Comparison of ENCODE assay signal across 22 cellular contexts in the genomic region with DNA sequence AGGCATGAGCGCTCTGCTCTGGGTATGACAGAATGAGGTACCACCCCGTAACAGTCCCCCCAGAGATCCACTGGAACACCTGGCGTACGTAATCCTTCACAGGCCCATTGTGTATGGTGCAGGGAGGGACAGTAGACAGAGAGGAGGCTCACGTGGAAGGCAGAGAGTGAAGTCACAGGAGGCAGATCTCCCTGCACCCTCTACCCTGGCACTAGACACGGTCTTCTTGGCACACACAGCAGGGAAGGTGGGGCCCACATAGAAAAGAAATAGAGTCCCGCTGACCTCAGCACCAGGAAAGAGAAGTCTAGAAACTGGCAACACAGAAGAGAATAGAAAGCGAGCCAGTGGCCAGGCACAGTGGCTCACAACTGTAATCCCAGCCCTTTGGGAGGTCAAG.
"Had no signal": no experiment of that assay in that cellular context is flagged by ENCODE, and none has a peak within 500 bp of the region (broad histone marks: within the 10 kb centered on the region; RNA-seq: fewer than 3 reads in every experiment).

No MANE protein-coding gene starts in this region.

- H3K4me3 Mint-ChIP-seq: activated naive CD4-positive, alpha-beta T cell treated with anti-CD3 and anti-CD28 coated beads, Interleukin-2, amount 10 ng/mL, durations not matched to agents 7 days and 5 days; activated naive CD8-positive, alpha-beta T cell treated with anti-CD3 and anti-CD28 coated beads, Interleukin-2, amount 50 U/mL, for 24 hours; endodermal cell had no signal

- H3K4me1 Mint-ChIP-seq: endodermal cell had no signal

- H3K4me3 ChIP-seq: colonic mucosa, vagina had no signal

- ATAC-seq: activated CD4-positive, CD25-positive, alpha-beta regulatory T cell treated with anti-CD3 and anti-CD28 coated beads, Interleukin-2, amount 50 U/mL, for 24 hours; activated naive CD8-positive, alpha-beta T cell treated with anti-CD3 and anti-CD28 coated beads, Interleukin-2, amount 50 U/mL, for 24 hours; foreskin keratinocyte; left lobe of liver; naive thymus-derived CD8-positive, alpha-beta T cell had no signal

- H2AFZ ChIP-seq: parathyroid adenoma had no signal

- H3K9me3 ChIP-seq: colonic mucosa had no signal

- DNase-seq: activated CD8-positive, alpha-beta memory T cell treated with anti-CD3 and anti-CD28 coated beads for 24 hours; activated CD8-positive, alpha-beta memory T cell treated with anti-CD3 and anti-CD28 coated beads, Interleukin-2, amount 50 U/mL, for 48 hours; activated effector memory CD4-positive, alpha-beta T cell treated with Interleukin-2 at 50 U/mL for 16 hours; activated naive CD4-positive, alpha-beta T cell treated with anti-CD3 and anti-CD28 coated beads, Interleukin-2, amount 10 ng/mL, durations not matched to agents 7 days and 5 days; activated naive CD8-positive, alpha-beta T cell treated with anti-CD3 and anti-CD28 coated beads, Interleukin-2, amount 50 U/mL, for 24 hours; activated T-cell treated with anti-CD3 and anti-CD28 coated beads, Interleukin-2, amount 50 U/mL, for 48 hours; brain microvascular endothelial cell; central memory CD4-positive, alpha-beta T cell; colonic mucosa; endodermal cell; foreskin keratinocyte; glutamatergic neuron; hippocampal formation; islet precursor cell; mesenchymal stem cell; stimulated activated naive CD4-positive, alpha-beta T cell had no signal

- H3K27ac ChIP-seq: brain microvascular endothelial cell, epithelial cell of prostate, foreskin keratinocyte, parathyroid adenoma, vagina had no signal

- H3K27me3 ChIP-seq: brain microvascular endothelial cell, colonic mucosa, foreskin keratinocyte, vagina had no signal

- H3K27me3 Mint-ChIP-seq: activated naive CD8-positive, alpha-beta T cell treated with anti-CD3 and anti-CD28 coated beads, Interleukin-2, amount 50 U/mL, for 24 hours; naive thymus-derived CD8-positive, alpha-beta T cell had no signal

- H3K4me1 ChIP-seq: foreskin keratinocyte, parathyroid adenoma, vagina had no signal

- H3K27ac Mint-ChIP-seq: activated naive CD4-positive, alpha-beta T cell treated with anti-CD3 and anti-CD28 coated beads, Interleukin-2, amount 10 ng/mL, durations not matched to agents 7 days and 5 days; activated naive CD8-positive, alpha-beta T cell treated with anti-CD3 and anti-CD28 coated beads, Interleukin-2, amount 50 U/mL, for 24 hours; endodermal cell had no signal
